ENCODE assay signal across 10 cellular contexts in genomic region chr16:87791295-87792204, GRCh38. TPM values are rescaled to one million over a fixed set of nuclear protein-coding genes. Genes with fewer than 3 reads are reported as not detected.
A peak's percentile ranks its signal among the peaks of the same experiment; 100 is the strongest.
DNase-seq lines count a peak whose midpoint lies in the region; ATAC-seq, FAIRE-seq and TF ChIP-seq lines count a peak whose summit lies in the region.
"Had no signal": no experiment of that assay in that cellular context is flagged by ENCODE, and none has a peak within 500 bp of the region (broad histone marks: within the 10 kb centered on the region; RNA-seq: fewer than 3 reads in every experiment).

No MANE protein-coding gene starts in this region.

- H3K4me1 ChIP-seq in HepG2 (ENCODE audit: insufficient read depth, low read length) (peaks cover 70% of the 10 kb centered on the region), skeletal muscle tissue (ENCODE audit: control insufficient read depth in 3 of 3, insufficient read depth in 3 of 3, low read length in 3 of 3) (peaks cover 9 to 15% (median 11%) of the 10 kb centered on the region in 3 donors)

- in situ Hi-C loops in HepG2 (cut with HindIII; ENCODE audit: extremely low pct_ligation_motif_present, low pct_unique_long_range_greater_than_20kb): no loop called here

- H3K9ac ChIP-seq in HepG2 (ENCODE audit: insufficient read depth, low read depth, low read length) (peak overlapping the region; percentile 32; the same call in 1 of the 2 replicates), skeletal muscle tissue (ENCODE audit: low read depth in 1 of 3, low read length in 3 of 3) (peak overlapping the region in 2 of 3 donors; percentile 16 to 25)

- H3K27ac Mint-ChIP-seq in HFFc6: peak overlapping the region; percentile 92; the same call in 1 of the 2 replicates

- H3K4me2 ChIP-seq in HepG2 (ENCODE audit: low read depth, low read length): no peak overlapping the region

- no peaks in the 10 kb centered on the region for H3K9me3 Mint-ChIP-seq in HFFc6

- 0 out of 3 replicates have a peak, but pooled peaks have one; percentile 5 for ATAC-seq in HepG2
- no peak for ATAC-seq in GM18511 (IDR thresholded peaks at IDR 0.05; ENCODE audit: unreplicated experiment)

- H3K36me3 ChIP-seq in bronchial epithelial cell (ENCODE audit: control insufficient read depth, insufficient read depth, low read length) (no peaks in the 10 kb centered on the region), HepG2 (replicated peaks in 1 of 2; ENCODE audit: control insufficient read depth in 1 of 2, insufficient read depth in 2 of 2, low read length in 2 of 2) (no peaks in the 10 kb centered on the region), skeletal muscle tissue (ENCODE audit: control insufficient read depth in 3 of 3, insufficient read depth in 3 of 3, low read length in 3 of 3) (no peaks in the 10 kb centered on the region)

- CTCF ChIA-PET in HepG2 (lab: Yijun Ruan, JAX; ENCODE audit: low intra/inter-chr PET ratio, low total read pairs): no interaction called here

- no peak for TF ChIP-seq POLR2A in HepG2 (IDR thresholded peaks at IDR 0.05; ENCODE audit: insufficient read depth in 1 of 2, low read depth in 2 of 2, low read length in 2 of 2)

- H3K9me3 ChIP-seq in HepG2 (ENCODE audit: low read length): no peaks in the 10 kb centered on the region
- H3K9me3 ChIP-seq in skeletal muscle tissue (ENCODE audit: control insufficient read depth in 3 of 3, low read length in 3 of 3): no peaks in the 10 kb centered on the region

- peak; percentile 14; the same call in 1 of the 2 replicates for TF ChIP-seq CTCF in HFFc6 (IDR thresholded peaks at IDR 0.05)
- no peak for TF ChIP-seq CTCF in bronchial epithelial cell (IDR thresholded peaks at IDR 0.05; ENCODE audit: insufficient read depth, low read length, severe bottlenecking)
- TF ChIP-seq CTCF in HepG2 (CRISPR knock-in tag; IDR thresholded peaks at IDR 0.05): no peak

- H3K4me3 ChIP-seq in bronchial epithelial cell (ENCODE audit: low read depth, low read length): no peak overlapping the region
- H3K4me3 ChIP-seq in HepG2 (replicated peaks in 1 of 3; ENCODE audit: insufficient read depth in 1 of 3, low read depth in 2 of 3, low read length in 3 of 3): no peak overlapping the region
- no peak overlapping the region for H3K4me3 ChIP-seq in skeletal muscle tissue (ENCODE audit: low read length in 3 of 3)

- POLR2A ChIA-PET in HepG2 (lab: Yijun Ruan, JAX): interaction anchor here (0.6 to 6.2 kb wide), 9 partner anchors 11 to 79 kb away, joined by 4 to 228 read pairs (median 17); partner anchors contain the start of genes KLHDC4 and SLC7A5

- whole genome bisulfite sequencing in HepG2 (ENCODE audit: low lambda C conversion rate): 75% methylated on average over 26 of the region's 32 CpGs

- no peak for TF ChIP-seq EP300 in HepG2 (IDR thresholded peaks at IDR 0.05; ENCODE audit: low read depth in 2 of 2, low read length in 2 of 2)
- TF ChIP-seq EP300 in HepG2 (CRISPR knock-in tag; IDR thresholded peaks at IDR 0.05; ENCODE audit: borderline replicate concordance): no peak

- peak overlapping the region; percentile 88 for H3K27ac ChIP-seq in HepG2 (ENCODE audit: extremely low read length, insufficient read depth, low read length)
- peak overlapping the region; percentile 65 for H3K27ac ChIP-seq in skeletal muscle tissue (ENCODE audit: low read depth, low read length)

- no peaks in the 10 kb centered on the region for H4K20me1 ChIP-seq in HepG2 (ENCODE audit: insufficient read depth, low read length)

- H3K4me1 Mint-ChIP-seq in HFFc6 (ENCODE audit: low read depth): peaks cover 46% of the 10 kb centered on the region

- H3K4me3 Mint-ChIP-seq in HFFc6: no peak overlapping the region

- no peak for DNase-seq in HFFc6
- DNase-seq in bronchial epithelial cell (ENCODE audit: low read depth): peak; percentile 44
- DNase-seq in HepG2 (ENCODE audit: low spot score): no peak
- no peak for DNase-seq in NOMO-1 treated with DMSO at 0.1 percent for 48 hours (lab: John Stamatoyannopoulos, UW; ENCODE audit: unreplicated experiment)
- DNase-seq in COLO829 (ENCODE audit: low spot score): no peak
- no peak for DNase-seq in NCI-H128 (lab: John Stamatoyannopoulos, UW; ENCODE audit: unreplicated experiment)
- DNase-seq: activated gamma-delta T cell treated with Interleukin-2 at 50 U/mL for 16 hours, NCI-H510A had no signal

- no peak for TF ChIP-seq RAD21 in HepG2 (CRISPR knock-in tag; IDR thresholded peaks at IDR 0.05)

- H2AFZ ChIP-seq in HepG2 (ENCODE audit: low read length): no peak overlapping the region

- no peaks in the 10 kb centered on the region for H3K27me3 ChIP-seq in bronchial epithelial cell (ENCODE audit: control insufficient read depth, insufficient read depth, low read length)
- H3K27me3 ChIP-seq in HepG2 (ENCODE audit: control insufficient read depth in 1 of 2, insufficient read depth in 2 of 2, low read length in 2 of 2): no peaks in the 10 kb centered on the region
- H3K27me3 ChIP-seq in skeletal muscle tissue (ENCODE audit: control insufficient read depth in 3 of 3, insufficient read depth in 3 of 3, low read length in 3 of 3): peaks cover 0 to 5% (median 4%) of the 10 kb centered on the region in 3 donors

- no peaks in the 10 kb centered on the region; the same call in none of the 2 replicates for H3K27me3 Mint-ChIP-seq in HFFc6 (ENCODE audit: insufficient read depth)

- intact Hi-C loops in HepG2 (cut with micrococcal nuclease; ENCODE audit: unreplicated experiment): no loop called here

- no TSS peak for BruUV-seq in HepG2 (replicated peaks; lab: Mats Ljungman, UMichigan)

- no peaks in the 10 kb centered on the region for H3K36me3 Mint-ChIP-seq in HFFc6 (ENCODE audit: low read depth)

- FAIRE-seq in bronchial epithelial cell (lab: Jason Lieb, UNC): no peak
- FAIRE-seq in HepG2 (lab: Jason Lieb, UNC): no peak

- no peaks in the 10 kb centered on the region for H3K79me2 ChIP-seq in HepG2 (ENCODE audit: insufficient read depth, low read length)

TF ChIP-seq in HepG2, 621 proteins besides CTCF, POLR2A, EP300 and RAD21 (continues in another document):
- no peak for TF ChIP-seq ZNF24 (IDR thresholded peaks at IDR 0.05)
- TF ChIP-seq ARID4A (CRISPR knock-in tag; IDR thresholded peaks at IDR 0.05; ENCODE audit: borderline replicate concordance): peak; percentile 11; the same call in 1 of the 2 replicates
- 0 out of 2 replicates have a peak, but pooled peaks have one; percentile 12 for TF ChIP-seq ZNF501 (CRISPR knock-in tag; IDR thresholded peaks at IDR 0.05)
- TF ChIP-seq NONO (IDR thresholded peaks at IDR 0.05): no peak
- TF ChIP-seq NONO (CRISPR knock-in tag; conservative IDR thresholded peaks at IDR 0.05): no peak

RNA-seq across cellular contexts. Expression of gene KLHDC4, which starts 25.8 kb away (rescaled TPM):
- total RNA-seq in HFFc6 (2021; fragmentation: NEBNext Ultra II Directional; extraction: Animal tissue kit (Norgen Biotek cat#: 25700)): 10 to 100 TPM; 18.4 to 23.7 (median 21.7) TPM
- total RNA-seq in bronchial epithelial cell (27.7 and 30.8 TPM in 2 replicates), HepG2 (2016; rRNA removed; fragmentation: Illumina TruSeq; extraction: Trizol) (26.7 and 31.8 TPM in 2 replicates), skeletal muscle tissue (20.4 TPM)
- 19.6 and 21.0 TPM in 2 replicates for total RNA-seq in HepG2 (2016; cell fraction: cytosol; rRNA removed; fragmentation: Illumina TruSeq; extraction: Trizol; ENCODE audit: low read depth)
- 27.2 and 34.0 TPM in 2 replicates for total RNA-seq in HepG2 (2016; cell fraction: insoluble cytoplasmic fraction; rRNA removed; fragmentation: Illumina TruSeq; extraction: Trizol)
- total RNA-seq in HepG2 (2016; cell fraction: membrane; rRNA removed; fragmentation: Illumina TruSeq; extraction: Trizol): 12.7 and 13.0 TPM in 2 replicates
- 35.2 and 38.5 TPM in 2 replicates for total RNA-seq in HepG2 (2016; cell fraction: nucleus; rRNA removed; fragmentation: Illumina TruSeq; extraction: Trizol)
- 18.7 and 22.7 TPM in 2 replicates for polyA plus RNA-seq in HepG2 (2011; rRNA removed)
- polyA plus RNA-seq in HepG2 (2011; cell fraction: cytosol; rRNA removed): 8.9 and 14.1 TPM in 2 replicates
- 122 TPM in 2 replicates for polyA plus RNA-seq in HepG2 (2011; cell fraction: nucleus; rRNA removed)
- 24.2 and 33.3 TPM in 2 replicates for polyA plus RNA-seq in HepG2 (2012)
- polyA plus RNA-seq in HepG2 (2016; cell fraction: cytosol; fragmentation: Illumina TruSeq; extraction: Trizol; ENCODE audit: low read depth): 3.6 TPM in 2 replicates
- 25.4 and 27.5 TPM in 2 replicates for polyA plus RNA-seq in HepG2 (2016; cell fraction: insoluble cytoplasmic fraction; fragmentation: Illumina TruSeq; extraction: Trizol; ENCODE audit: low read depth)
- 6.5 and 8.9 TPM in 2 replicates for polyA plus RNA-seq in HepG2 (2016; cell fraction: membrane; fragmentation: Illumina TruSeq; extraction: Trizol; ENCODE audit: low read depth)
- 82.6 and 96.2 TPM in 2 replicates for polyA plus RNA-seq in HepG2 (2016; cell fraction: nucleus; fragmentation: Illumina TruSeq; extraction: Trizol; ENCODE audit: insufficient read depth, low read depth)
- polyA minus RNA-seq in HepG2 (2011; rRNA and poly(A)+ RNA removed; ENCODE audit: low replicate concordance): 24.4 and 42.1 TPM in 2 replicates
- 8.9 and 11.7 TPM in 2 replicates for polyA minus RNA-seq in HepG2 (2011; cell fraction: cytosol; rRNA and poly(A)+ RNA removed)
- 42.6 and 46.6 TPM in 2 replicates for polyA minus RNA-seq in HepG2 (2011; cell fraction: nucleus; rRNA and poly(A)+ RNA removed)
